In genomic region chr16:2497116-2497630, GRCh38 we compare ENCODE assay signal across 1 cellular context.
TF ChIP-seq lines count a peak whose summit lies in the region.

No MANE protein-coding gene starts in this region.

TF ChIP-seq in SK-N-SH, 30 proteins besides CTCF, POLR2A, EP300 and RAD21 (continued from another document):
- TF ChIP-seq ZBTB33 (IDR thresholded peaks at IDR 0.05; ENCODE audit: borderline replicate concordance, low read depth) (no peak), USF2 (IDR thresholded peaks at IDR 0.05; ENCODE audit: borderline replicate concordance, low read depth, low read length) (no peak), EZH2phosphoT487 (IDR thresholded peaks at IDR 0.05; ENCODE audit: borderline replicate concordance, low read depth) (no peak), IRF3 (IDR thresholded peaks at IDR 0.05; ENCODE audit: low read depth, low read length) (no peak), TCF12 (IDR thresholded peaks at IDR 0.05) (no peak), NRF1 (IDR thresholded peaks at IDR 0.05; ENCODE audit: low read depth, low read length) (no peak)
